14 cellular contexts compared by ENCODE assay signal in the genomic region with DNA sequence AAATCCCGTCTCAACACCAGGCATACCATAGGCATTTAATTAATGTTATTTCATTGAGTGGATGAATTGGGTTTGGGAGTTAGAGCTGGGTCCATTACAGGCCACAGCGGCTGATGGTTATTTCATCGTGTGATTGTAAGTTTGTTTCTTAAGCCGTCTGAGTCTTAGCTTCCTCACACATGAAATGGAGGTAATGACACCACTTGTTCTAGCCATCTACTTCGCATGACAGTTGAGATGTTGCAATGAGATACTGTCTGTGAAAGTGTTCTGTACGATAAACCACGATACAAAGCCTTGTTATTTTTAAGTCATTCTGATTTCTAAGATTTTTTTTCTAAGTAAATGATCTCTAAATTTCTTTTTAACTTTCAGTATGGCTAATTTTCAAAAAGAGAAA. TPM values are rescaled to one million over a fixed set of nuclear protein-coding genes. Genes with fewer than 3 reads are reported as not detected.
"Had no signal": no experiment of that assay in that cellular context is flagged by ENCODE, and none has a peak within 500 bp of the region (broad histone marks: within the 10 kb centered on the region; RNA-seq: fewer than 3 reads in every experiment).

No MANE protein-coding gene starts in this region.

- H3K4me3 Mint-ChIP-seq: activated naive CD8-positive, alpha-beta T cell; activated T-cell treated with anti-CD3 and anti-CD28 coated beads, Interleukin-2, amount 50 U/mL, for 24 hours; naive thymus-derived CD8-positive, alpha-beta T cell had no signal

- H3K9me3 ChIP-seq: mucosa of descending colon, neutrophil, transverse colon had no signal

- H3K36me3 ChIP-seq: neutrophil, transverse colon had no signal

- H3K36me3 Mint-ChIP-seq: activated naive CD8-positive, alpha-beta T cell; naive thymus-derived CD8-positive, alpha-beta T cell had no signal

- H3K27me3 Mint-ChIP-seq: activated naive CD8-positive, alpha-beta T cell; naive thymus-derived CD8-positive, alpha-beta T cell had no signal

- H3K4me3 ChIP-seq: mucosa of descending colon, transverse colon had no signal

- DNase-seq: activated gamma-delta T cell; activated T-cell treated with anti-CD3 and anti-CD28 coated beads, Interleukin-2, amount 50 U/mL, for 24 hours; amniotic stem cell; hippocampal formation; mucosa of descending colon; naive thymus-derived CD8-positive, alpha-beta T cell; small intestine; stimulated activated CD4-positive, alpha-beta T cell treated with anti-CD3 and anti-CD28 coated beads, Interleukin-4, amount 100 ng/mL, for 24 hours; stimulated activated naive CD4-positive, alpha-beta T cell treated with Interleukin-2 at 50 U/mL for 16 hours; substantia nigra; transverse colon had no signal

- H3K9ac ChIP-seq: parathyroid adenoma had no signal

- H3K4me1 Mint-ChIP-seq: naive thymus-derived CD8-positive, alpha-beta T cell had no signal

- H3K4me1 ChIP-seq: parathyroid adenoma, transverse colon had no signal

- H3K27me3 ChIP-seq: neutrophil, transverse colon had no signal

- H3K79me2 ChIP-seq: parathyroid adenoma had no signal

- H2AFZ ChIP-seq: parathyroid adenoma had no signal

- H3K27ac ChIP-seq: neutrophil, parathyroid adenoma, transverse colon had no signal

- H3K27ac Mint-ChIP-seq: activated naive CD8-positive, alpha-beta T cell; naive thymus-derived CD8-positive, alpha-beta T cell had no signal

- H3K9me3 Mint-ChIP-seq: activated T-cell treated with anti-CD3 and anti-CD28 coated beads, Interleukin-2, amount 50 U/mL, for 24 hours had no signal

RNA-seq across cellular contexts. Expression of a gene that starts 8.6 kb away (rescaled TPM):
- total RNA-seq: naive thymus-derived CD8-positive, alpha-beta T cell; transverse colon had no signal
- polyA plus RNA-seq: naive thymus-derived CD8-positive, alpha-beta T cell had no signal
